Comparison of ENCODE assay signal across 8 cellular contexts in the genomic region with DNA sequence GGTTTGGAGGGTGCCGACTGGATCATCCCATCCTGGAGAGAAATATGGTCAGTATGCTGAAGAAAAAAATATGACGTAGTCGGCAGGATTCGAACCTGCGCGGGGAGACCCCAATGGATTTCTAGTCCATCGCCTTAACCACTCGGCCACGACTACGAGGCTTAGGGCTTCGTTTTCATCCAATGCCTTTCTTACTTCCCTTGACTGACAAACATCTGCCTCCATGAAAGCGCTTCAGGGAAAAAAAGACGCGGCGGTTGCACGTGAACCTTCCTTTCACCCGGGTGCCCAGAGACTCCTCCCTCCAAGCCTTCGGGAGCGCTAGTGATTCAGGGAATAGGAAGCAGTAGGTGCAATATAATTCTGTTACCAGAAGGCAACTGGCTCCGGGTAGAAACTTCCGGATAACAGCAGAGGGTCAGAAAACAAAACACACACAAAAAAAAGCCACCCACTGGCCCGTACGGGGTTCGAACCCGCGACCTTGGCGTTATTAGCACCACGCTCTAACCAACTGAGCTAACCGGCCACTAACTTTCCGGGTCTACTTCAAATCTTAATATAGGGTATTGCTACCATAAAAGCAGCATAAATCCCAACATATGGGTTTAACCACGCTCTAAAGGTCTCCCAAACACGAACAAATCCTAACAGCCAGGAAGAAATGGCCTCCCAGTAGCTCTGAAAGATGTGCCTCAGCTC. TPM values are rescaled to one million over a fixed set of nuclear protein-coding genes. Genes with fewer than 3 reads are reported as not detected.
A peak's percentile ranks its signal among the peaks of the same experiment; 100 is the strongest.
DNase-seq lines count a peak whose midpoint lies in the region; ATAC-seq and TF ChIP-seq lines count a peak whose summit lies in the region.

No MANE protein-coding gene starts in this region.

- H3K36me3 ChIP-seq in tibial artery: peaks cover 43 to 45% (median 44%) of the 10 kb centered on the region in 3 donors

- peak overlapping the region; percentile 70 for H3K4me3 Mint-ChIP-seq in activated T-helper 1 cell treated with anti-CD3 and anti-CD28 coated beads, Interleukin-12 subunit alpha, Interleukin-12 subunit beta, Interleukin-2, Interleukin-4 antibody, amounts not matched to agents 30 ng/mL and 10 ng/mL and 1 ng/mL, durations not matched to agents 14 hours and 24 hours and 36 hours
- peak overlapping the region; percentile 75 for H3K4me3 Mint-ChIP-seq in natural killer cell treated with Interleukin-12 subunit alpha and Interleukin-12 subunit beta and Interleukin-15 and Interleukin-18, amount 100 ng/mL, for 72 hours

- H3K9me3 Mint-ChIP-seq in activated T-helper 1 cell treated with anti-CD3 and anti-CD28 coated beads, Interleukin-12 subunit alpha, Interleukin-12 subunit beta, Interleukin-2, Interleukin-4 antibody, amounts not matched to agents 30 ng/mL and 10 ng/mL and 1 ng/mL, durations not matched to agents 14 hours and 24 hours and 36 hours: no peaks in the 10 kb centered on the region
- H3K9me3 Mint-ChIP-seq in natural killer cell treated with Interleukin-12 subunit alpha and Interleukin-12 subunit beta and Interleukin-15 and Interleukin-18, amount 100 ng/mL, for 72 hours: no peaks in the 10 kb centered on the region

- H3K4me1 Mint-ChIP-seq in activated T-helper 1 cell treated with anti-CD3 and anti-CD28 coated beads, Interleukin-12 subunit alpha, Interleukin-12 subunit beta, Interleukin-2, Interleukin-4 antibody, amounts not matched to agents 30 ng/mL and 10 ng/mL and 1 ng/mL, durations not matched to agents 14 hours and 24 hours and 36 hours (ENCODE audit: low read depth): peaks cover 46% of the 10 kb centered on the region
- H3K4me1 Mint-ChIP-seq in natural killer cell treated with Interleukin-12 subunit alpha and Interleukin-12 subunit beta and Interleukin-15 and Interleukin-18, amount 100 ng/mL, for 72 hours (ENCODE audit: low read depth in 2 of 2): peaks cover 46% of the 10 kb centered on the region in 2 donors

- H3K27ac Mint-ChIP-seq in activated T-helper 1 cell treated with anti-CD3 and anti-CD28 coated beads, Interleukin-12 subunit alpha, Interleukin-12 subunit beta, Interleukin-2, Interleukin-4 antibody, amounts not matched to agents 30 ng/mL and 10 ng/mL and 1 ng/mL, durations not matched to agents 14 hours and 24 hours and 36 hours: peak overlapping the region; percentile 94
- peak overlapping the region; percentile 81 to 92 for H3K27ac Mint-ChIP-seq in natural killer cell treated with Interleukin-12 subunit alpha and Interleukin-12 subunit beta and Interleukin-15 and Interleukin-18, amount 100 ng/mL, for 72 hours

- intact Hi-C loops in activated T-helper 1 cell treated with anti-CD3 and anti-CD28 coated beads, Interleukin-12 subunit alpha, Interleukin-12 subunit beta, Interleukin-2, Interleukin-4 antibody, amounts not matched to agents 30 ng/mL and 10 ng/mL and 1 ng/mL, durations not matched to agents 14 hours and 24 hours and 36 hours (cut with micrococcal nuclease): loop anchor here (1.0 to 10.0 kb wide), 6 partner anchors 16 to 518 kb away; a partner anchor contains a TSS
- intact Hi-C loops in tibial artery (cut with DNase I; ENCODE audit: low total_unique reads): no loop called here

- H3K4me1 ChIP-seq in tibial artery: peaks cover 0 to 36% (median 14%) of the 10 kb centered on the region in 4 donors

- peaks cover 48% of the 10 kb centered on the region for H3K36me3 Mint-ChIP-seq in activated T-helper 1 cell treated with anti-CD3 and anti-CD28 coated beads, Interleukin-12 subunit alpha, Interleukin-12 subunit beta, Interleukin-2, Interleukin-4 antibody, amounts not matched to agents 30 ng/mL and 10 ng/mL and 1 ng/mL, durations not matched to agents 14 hours and 24 hours and 36 hours (ENCODE audit: low read depth)
- H3K36me3 Mint-ChIP-seq in natural killer cell treated with Interleukin-12 subunit alpha and Interleukin-12 subunit beta and Interleukin-15 and Interleukin-18, amount 100 ng/mL, for 72 hours: peaks cover 39% of the 10 kb centered on the region

- ATAC-seq in natural killer cell treated with Interleukin-12 subunit alpha and Interleukin-12 subunit beta and Interleukin-15 and Interleukin-18, amount 100 ng/mL, for 72 hours: no peak

- no peaks in the 10 kb centered on the region for H3K27me3 ChIP-seq in tibial artery

- DNase-seq in GM12865 (ENCODE audit: low read depth) (peak; percentile 90), NCI-H226 (peak; percentile 88), foreskin fibroblast (peak; percentile 84 to 93), tibial artery (peak; percentile 83 to 92), activated gamma-delta T cell treated with Interleukin-2 at 50 U/mL for 16 hours (no peak), NCI-H1436 (lab: John Stamatoyannopoulos, UW) (no peak)
- peak; percentile 16 for DNase-seq in activated T-helper 1 cell treated with anti-CD3 and anti-CD28 coated beads, Interleukin-12 subunit alpha, Interleukin-12 subunit beta, Interleukin-2, Interleukin-4 antibody, amounts not matched to agents 30 ng/mL and 10 ng/mL and 1 ng/mL, durations not matched to agents 14 hours and 24 hours and 36 hours (ENCODE audit: low spot score)
- DNase-seq in natural killer cell treated with Interleukin-12 subunit alpha and Interleukin-12 subunit beta and Interleukin-15 and Interleukin-18, amount 100 ng/mL, for 72 hours (ENCODE audit: low spot score): peak; percentile 66

- H3K9me3 ChIP-seq in tibial artery: no peaks in the 10 kb centered on the region

- H3K4me3 ChIP-seq in GM12865 (ENCODE audit: low read depth, low read length) (peak overlapping the region; percentile 40), foreskin fibroblast (ENCODE audit: low read depth in 1 of 2, low read length in 2 of 2) (peak overlapping the region; percentile 37 to 48), tibial artery (peak overlapping the region; percentile 30 to 42)

- H3K27me3 Mint-ChIP-seq in activated T-helper 1 cell treated with anti-CD3 and anti-CD28 coated beads, Interleukin-12 subunit alpha, Interleukin-12 subunit beta, Interleukin-2, Interleukin-4 antibody, amounts not matched to agents 30 ng/mL and 10 ng/mL and 1 ng/mL, durations not matched to agents 14 hours and 24 hours and 36 hours (ENCODE audit: insufficient read depth): peaks cover 13% of the 10 kb centered on the region
- no peaks in the 10 kb centered on the region for H3K27me3 Mint-ChIP-seq in natural killer cell treated with Interleukin-12 subunit alpha and Interleukin-12 subunit beta and Interleukin-15 and Interleukin-18, amount 100 ng/mL, for 72 hours

- TF ChIP-seq CTCF in GM12865 (IDR thresholded peaks at IDR 0.05; ENCODE audit: insufficient read depth, low read depth, low read length, missing control alignments): no peak
- TF ChIP-seq CTCF in foreskin fibroblast (IDR thresholded peaks at IDR 0.05; ENCODE audit: low read depth, low read length): no peak
- no peak for TF ChIP-seq CTCF in tibial artery (IDR thresholded peaks at IDR 0.05)

- H3K27ac ChIP-seq in tibial artery: peak overlapping the region; percentile 46 to 65

RNA-seq across cellular contexts. Expression of a gene that starts 16.3 kb away (rescaled TPM):
- total RNA-seq in activated T-helper 1 cell treated with anti-CD3 and anti-CD28 coated beads, Interleukin-12 subunit alpha, Interleukin-12 subunit beta, Interleukin-2, Interleukin-4 antibody, amounts not matched to agents 30 ng/mL and 10 ng/mL and 1 ng/mL, durations not matched to agents 14 hours and 24 hours and 36 hours: 82.2 and 88.7 TPM in 2 replicates
- total RNA-seq in natural killer cell treated with Interleukin-12 subunit alpha and Interleukin-12 subunit beta and Interleukin-15 and Interleukin-18, amount 100 ng/mL, for 72 hours: 100 to 1,000 TPM in 1 of 2 donors, 10 to 100 TPM in 1; 90.2 to 199 TPM

RNA-seq across cellular contexts. Expression of a gene that starts 21.2 kb away (rescaled TPM):
- total RNA-seq in activated T-helper 1 cell treated with anti-CD3 and anti-CD28 coated beads, Interleukin-12 subunit alpha, Interleukin-12 subunit beta, Interleukin-2, Interleukin-4 antibody, amounts not matched to agents 30 ng/mL and 10 ng/mL and 1 ng/mL, durations not matched to agents 14 hours and 24 hours and 36 hours: 68.5 and 76.3 TPM in 2 replicates
- total RNA-seq in natural killer cell treated with Interleukin-12 subunit alpha and Interleukin-12 subunit beta and Interleukin-15 and Interleukin-18, amount 100 ng/mL, for 72 hours: 100 to 1,000 TPM in 1 of 2 donors, 10 to 100 TPM in 1; 79.6 to 110 TPM

RNA-seq across cellular contexts. Expression of a gene that starts 22.4 kb away (rescaled TPM):
- 189 and 204 TPM in 2 replicates for total RNA-seq in activated T-helper 1 cell treated with anti-CD3 and anti-CD28 coated beads, Interleukin-12 subunit alpha, Interleukin-12 subunit beta, Interleukin-2, Interleukin-4 antibody, amounts not matched to agents 30 ng/mL and 10 ng/mL and 1 ng/mL, durations not matched to agents 14 hours and 24 hours and 36 hours
- total RNA-seq in natural killer cell treated with Interleukin-12 subunit alpha and Interleukin-12 subunit beta and Interleukin-15 and Interleukin-18, amount 100 ng/mL, for 72 hours: 100 to 1,000 TPM in 1 of 2 donors, 10 to 100 TPM in 1; 77.1 to 257 TPM

RNA-seq across cellular contexts. Expression of a gene that starts 36.7 kb away (rescaled TPM):
- total RNA-seq in activated T-helper 1 cell treated with anti-CD3 and anti-CD28 coated beads, Interleukin-12 subunit alpha, Interleukin-12 subunit beta, Interleukin-2, Interleukin-4 antibody, amounts not matched to agents 30 ng/mL and 10 ng/mL and 1 ng/mL, durations not matched to agents 14 hours and 24 hours and 36 hours: 6.3 and 6.7 TPM in 2 replicates
- 10 to 100 TPM; 10.4 to 11.6 TPM for total RNA-seq in natural killer cell treated with Interleukin-12 subunit alpha and Interleukin-12 subunit beta and Interleukin-15 and Interleukin-18, amount 100 ng/mL, for 72 hours

RNA-seq across cellular contexts. Expression of a gene that starts 50.5 kb away (rescaled TPM):
- total RNA-seq in activated T-helper 1 cell treated with anti-CD3 and anti-CD28 coated beads, Interleukin-12 subunit alpha, Interleukin-12 subunit beta, Interleukin-2, Interleukin-4 antibody, amounts not matched to agents 30 ng/mL and 10 ng/mL and 1 ng/mL, durations not matched to agents 14 hours and 24 hours and 36 hours: 19.3 and 20.8 TPM in 2 replicates
- 10 to 100 TPM; 31.5 to 43.5 TPM for total RNA-seq in natural killer cell treated with Interleukin-12 subunit alpha and Interleukin-12 subunit beta and Interleukin-15 and Interleukin-18, amount 100 ng/mL, for 72 hours

Comparison
In these comparisons a context has a peak if more than half of its experiments do, and no peak if none do; other contexts are left out.
1. DNase-seq: peak in GM12865 (single experiment), NCI-H226 (single experiment), activated T-helper 1 cell treated with anti-CD3 and anti-CD28 coated beads, Interleukin-12 subunit alpha, Interleukin-12 subunit beta, Interleukin-2, Interleukin-4 antibody, amounts not matched to agents 30 ng/mL and 10 ng/mL and 1 ng/mL, durations not matched to agents 14 hours and 24 hours and 36 hours (single experiment), foreskin fibroblast (2 of 2), natural killer cell treated with Interleukin-12 subunit alpha and Interleukin-12 subunit beta and Interleukin-15 and Interleukin-18, amount 100 ng/mL, for 72 hours (single experiment) and tibial artery (2 of 2); none in activated gamma-delta T cell treated with Interleukin-2 at 50 U/mL for 16 hours (single experiment) and NCI-H1436 (single experiment).
2. Peak in every context shown above with its lines, with median percentiles within 50 percentile points of each other: H3K4me3 ChIP-seq.